In genomic region chr10:29377333-29377961, GRCh38 we compare ENCODE assay signal across 8 cellular contexts.
DNase-seq lines count a peak whose midpoint lies in the region; ATAC-seq, FAIRE-seq and TF ChIP-seq lines count a peak whose summit lies in the region.

No MANE protein-coding gene starts in this region.

- H3K27ac Mint-ChIP-seq in activated CD8-positive, alpha-beta T cell treated with anti-CD3 and anti-CD28 coated beads for 36 hours: no peak overlapping the region

- H3K9me3 Mint-ChIP-seq in activated CD8-positive, alpha-beta T cell treated with anti-CD3 and anti-CD28 coated beads for 36 hours: no peaks in the 10 kb centered on the region

- TF ChIP-seq CTCF in activated CD8-positive, alpha-beta T cell treated with anti-CD3 and anti-CD28 coated beads for 36 hours (IDR thresholded peaks at IDR 0.05): peak; percentile 78

- no peak overlapping the region for H3K4me3 Mint-ChIP-seq in activated CD8-positive, alpha-beta T cell treated with anti-CD3 and anti-CD28 coated beads for 36 hours

- peak; percentile 80 for FAIRE-seq in islet of Langerhans (lab: Jason Lieb, UNC)

- ATAC-seq in activated CD8-positive, alpha-beta T cell treated with anti-CD3 and anti-CD28 coated beads for 36 hours: no peak
- ATAC-seq in HG03442 (IDR thresholded peaks at IDR 0.05; ENCODE audit: unreplicated experiment) (no peak), HG03159 (IDR thresholded peaks at IDR 0.05; ENCODE audit: unreplicated experiment) (no peak)

- CTCF ChIA-PET in activated CD8-positive, alpha-beta T cell treated with anti-CD3 and anti-CD28 coated beads for 36 hours (lab: Charles Lee): interaction anchor here (1.0 to 5.1 kb wide), 10 partner anchors 9 to 227 kb away, joined by 3 to 16 read pairs (median 6); no protein-coding TSS in a partner anchor

- peak; percentile 59 for DNase-seq in D341Med (ENCODE audit: low spot score)
- peak; percentile 34 for DNase-seq in HT-29 (ENCODE audit: low spot score)
- DNase-seq in activated CD8-positive, alpha-beta T cell treated with anti-CD3 and anti-CD28 coated beads for 36 hours: peak; percentile 4
- DNase-seq in stimulated activated CD4-positive, alpha-beta T cell treated with anti-CD3 and anti-CD28 coated beads, Interleukin-2, amount 100 ng/mL, for 24 hours: no peak
- DNase-seq in ureter (ENCODE audit: low spot score): no peak

- peaks cover 1% of the 10 kb centered on the region for H3K27me3 Mint-ChIP-seq in activated CD8-positive, alpha-beta T cell treated with anti-CD3 and anti-CD28 coated beads for 36 hours

- H3K36me3 Mint-ChIP-seq in activated CD8-positive, alpha-beta T cell treated with anti-CD3 and anti-CD28 coated beads for 36 hours (ENCODE audit: low read depth): no peaks in the 10 kb centered on the region

- intact Hi-C loops in activated CD8-positive, alpha-beta T cell treated with anti-CD3 and anti-CD28 coated beads for 36 hours (cut with micrococcal nuclease): no loop called here

- H3K4me1 Mint-ChIP-seq in activated CD8-positive, alpha-beta T cell treated with anti-CD3 and anti-CD28 coated beads for 36 hours (ENCODE audit: low read depth): peaks cover 7% of the 10 kb centered on the region

- POLR2A ChIA-PET in activated CD8-positive, alpha-beta T cell treated with anti-CD3 and anti-CD28 coated beads for 36 hours (lab: Charles Lee): no interaction called here

Comparison
In these comparisons a context has a peak if more than half of its experiments do, and no peak if none do; other contexts are left out.
1. DNase-seq: peak in D341Med (single experiment), HT-29 (single experiment) and activated CD8-positive, alpha-beta T cell treated with anti-CD3 and anti-CD28 coated beads for 36 hours (single experiment); none in stimulated activated CD4-positive, alpha-beta T cell treated with anti-CD3 and anti-CD28 coated beads, Interleukin-2, amount 100 ng/mL, for 24 hours (0 of 2) and ureter (single experiment).